In genomic region chr2:109335586-109336266, GRCh38 we compare ENCODE assay signal across 12 cellular contexts.
DNase-seq lines count a peak whose midpoint lies in the region; ATAC-seq and TF ChIP-seq lines count a peak whose summit lies in the region.
"Had no signal": no experiment of that assay in that cellular context is flagged by ENCODE, and none has a peak within 500 bp of the region (broad histone marks: within the 10 kb centered on the region; RNA-seq: fewer than 3 reads in every experiment).

No MANE protein-coding gene starts in this region.

- H3K36me3 ChIP-seq in gastroesophageal sphincter: no peaks in the 10 kb centered on the region

- 53 to 79% methylated on average over 6 to 13 of the region's 13 CpGs for WGBS in gastroesophageal sphincter (ENCODE audit: low coverage in 1 of 2), 2 donors
- 37 to 40% methylated on average over 13 of the region's 13 CpGs for WGBS in lower leg skin, 2 donors

- ATAC-seq in activated CD8-positive, alpha-beta T cell treated with anti-CD3 and anti-CD28 coated beads for 36 hours: peak; percentile 71
- peak; percentile 48 for ATAC-seq in gastroesophageal sphincter
- ATAC-seq in Right ventricle myocardium superior (ENCODE audit: poor library complexity): no peak

- no peak for TF ChIP-seq CTCF in activated CD8-positive, alpha-beta T cell treated with anti-CD3 and anti-CD28 coated beads for 36 hours (IDR thresholded peaks at IDR 0.05)
- TF ChIP-seq CTCF in gastroesophageal sphincter (IDR thresholded peaks at IDR 0.05): no peak
- no peak for TF ChIP-seq CTCF in lower leg skin (IDR thresholded peaks at IDR 0.05)

- intact Hi-C loops in activated CD8-positive, alpha-beta T cell treated with anti-CD3 and anti-CD28 coated beads for 36 hours (cut with micrococcal nuclease): loop anchor here (10.0 kb wide), 1 partner anchor 121 kb away; no protein-coding TSS in a partner anchor
- intact Hi-C loops in Right ventricle myocardium superior (cut with DNase I) (no loop called here), lower leg skin (cut with DNase I; ENCODE audit: low total_unique reads) (no loop called here)

- TF ChIP-seq EP300 in gastroesophageal sphincter (IDR thresholded peaks at IDR 0.05): no peak

- DNase-seq in ACHN: peak; percentile 54
- peak; percentile 89 for DNase-seq in HCEC 1CT
- peak; percentile 47 for DNase-seq in activated CD8-positive, alpha-beta T cell treated with anti-CD3 and anti-CD28 coated beads for 36 hours
- no peak for DNase-seq in NOMO-1 treated with dmso at 0.1 percent for 144 hours (lab: John Stamatoyannopoulos, UW; ENCODE audit: unreplicated experiment)
- DNase-seq in Right ventricle myocardium superior: no peak
- no peak for DNase-seq in lower leg skin (ENCODE audit: low spot score in 2 of 2)
- DNase-seq in iPS-NIHi11 (ENCODE audit: low spot score): no peak
- DNase-seq: activated CD4-positive, alpha-beta T cell treated with anti-CD3 and anti-CD28 coated beads for 48 hours; NCI-H510A had no signal

- H3K4me1 Mint-ChIP-seq in activated CD8-positive, alpha-beta T cell treated with anti-CD3 and anti-CD28 coated beads for 36 hours (ENCODE audit: low read depth): peaks cover 30% of the 10 kb centered on the region

- no peaks in the 10 kb centered on the region for H3K9me3 ChIP-seq in gastroesophageal sphincter

- in situ Hi-C loops in ACHN (cut with HindIII; ENCODE audit: low pct_ligation_motif_present, low pct_unique_long_range_greater_than_20kb, low sequenced_read_pairs): no loop called here

- peak overlapping the region; percentile 15 for H3K27ac Mint-ChIP-seq in activated CD8-positive, alpha-beta T cell treated with anti-CD3 and anti-CD28 coated beads for 36 hours

- peak overlapping the region; percentile 34 for H3K4me3 Mint-ChIP-seq in activated CD8-positive, alpha-beta T cell treated with anti-CD3 and anti-CD28 coated beads for 36 hours
- H3K4me3 Mint-ChIP-seq: neural crest cell had no signal

- H3K4me1 ChIP-seq in gastroesophageal sphincter: peaks cover 0 to 22% (median 12%) of the 10 kb centered on the region in 3 donors

- peak overlapping the region in 1 of 4 donors; percentile 36 for H3K27ac ChIP-seq in gastroesophageal sphincter
- H3K27ac ChIP-seq: epithelial cell of prostate had no signal

- H3K27me3 ChIP-seq in gastroesophageal sphincter: no peaks in the 10 kb centered on the region

- H3K4me3 ChIP-seq in gastroesophageal sphincter (no peak overlapping the region), lower leg skin (ENCODE audit: low read depth, poor library complexity, severe bottlenecking) (no peak overlapping the region)

- H3K36me3 Mint-ChIP-seq in activated CD8-positive, alpha-beta T cell treated with anti-CD3 and anti-CD28 coated beads for 36 hours (ENCODE audit: low read depth): no peaks in the 10 kb centered on the region

- TF ChIP-seq POLR2A in gastroesophageal sphincter (IDR thresholded peaks at IDR 0.05): no peak
- TF ChIP-seq POLR2A in lower leg skin (IDR thresholded peaks at IDR 0.05): no peak

- H3K9me3 Mint-ChIP-seq in activated CD8-positive, alpha-beta T cell treated with anti-CD3 and anti-CD28 coated beads for 36 hours: no peaks in the 10 kb centered on the region
- H3K9me3 Mint-ChIP-seq: neural crest cell had no signal

- POLR2A ChIA-PET in activated CD8-positive, alpha-beta T cell treated with anti-CD3 and anti-CD28 coated beads for 36 hours (lab: Charles Lee): no interaction called here

- no peaks in the 10 kb centered on the region for H3K27me3 Mint-ChIP-seq in activated CD8-positive, alpha-beta T cell treated with anti-CD3 and anti-CD28 coated beads for 36 hours

- CTCF ChIA-PET in activated CD8-positive, alpha-beta T cell treated with anti-CD3 and anti-CD28 coated beads for 36 hours (lab: Charles Lee): interaction anchor here (1.0 to 1.2 kb wide), 2 partner anchors 13 to 223 kb away, joined by 3 to 4 read pairs; no protein-coding TSS in a partner anchor

Comparison
In these comparisons a context has a peak if more than half of its experiments do, and no peak if none do; other contexts are left out.
1. DNase-seq: peak in ACHN (single experiment), HCEC 1CT (single experiment) and activated CD8-positive, alpha-beta T cell treated with anti-CD3 and anti-CD28 coated beads for 36 hours (single experiment); none in NOMO-1 treated with dmso at 0.1 percent for 144 hours (single experiment), Right ventricle myocardium superior (single experiment), lower leg skin (0 of 2) and iPS-NIHi11 (single experiment).